9 cellular contexts compared by ENCODE assay signal in genomic region chr2:105344704-105345345, GRCh38. TPM values are rescaled to one million over a fixed set of nuclear protein-coding genes. Genes with fewer than 3 reads are reported as not detected.
A peak's percentile ranks its signal among the peaks of the same experiment; 100 is the strongest.
DNase-seq lines count a peak whose midpoint lies in the region; ATAC-seq and TF ChIP-seq lines count a peak whose summit lies in the region.
"Had no signal": no experiment of that assay in that cellular context is flagged by ENCODE, and none has a peak within 500 bp of the region (broad histone marks: within the 10 kb centered on the region; RNA-seq: fewer than 3 reads in every experiment).

No MANE protein-coding gene starts in this region.

- DNase-seq in AG04449 (ENCODE audit: low read depth, low spot score) (no peak), GM23338 (ENCODE audit: low spot score) (peak; percentile 49), SK-N-SH (peak; percentile 27), left ventricle myocardium inferior (no peak)
- DNase-seq in activated CD4-positive, alpha-beta T cell treated with anti-CD3 and anti-CD28 coated beads for 4 hours, result no peak

- no peaks in the 10 kb centered on the region for H3K27me3 Mint-ChIP-seq in GM23338 (ENCODE audit: insufficient read depth, low read depth, poor library complexity)

- no peaks in the 10 kb centered on the region for H3K9me2 ChIP-seq in GM23338 (ENCODE audit: insufficient read depth)
- H3K9me2 ChIP-seq in SK-N-SH, result no peaks in the 10 kb centered on the region

- no peaks in the 10 kb centered on the region for H3K9me3 Mint-ChIP-seq in GM23338

- TF ChIP-seq CTCF in AG04449 (IDR thresholded peaks at IDR 0.05; ENCODE audit: insufficient read depth, low read length, missing control alignments), result peak; percentile 15
- peak; percentile 19 to 51; a peak in 3 of 4 replicates for TF ChIP-seq CTCF in GM23338 (conservative IDR thresholded peaks at IDR 0.05; ENCODE audit: low read depth in 2 of 2)
- peak; percentile 64 for TF ChIP-seq CTCF in SK-N-SH (IDR thresholded peaks at IDR 0.05)
- peak; percentile 56 for TF ChIP-seq CTCF in left ventricle myocardium inferior (IDR thresholded peaks at IDR 0.05; ENCODE audit: borderline replicate concordance)

- TF ChIP-seq EP300 in SK-N-SH (IDR thresholded peaks at IDR 0.05; ENCODE audit: borderline replicate concordance in 1 of 2, low read depth in 1 of 2, low read length in 1 of 2), result no peak

- H3K79me2 ChIP-seq in GM23338 (replicated peaks; ENCODE audit: insufficient read depth), result peaks cover 19% of the 10 kb centered on the region
- H3K79me2 ChIP-seq in SK-N-SH (ENCODE audit: insufficient read depth), result peaks cover 21% of the 10 kb centered on the region

- H3K4me3 ChIP-seq in AG04449 (ENCODE audit: low read depth, low read length) (no peak overlapping the region), GM23338 (no peak overlapping the region), SK-N-SH (ENCODE audit: low read depth in 2 of 2, low read length in 1 of 2) (no peak overlapping the region), left ventricle myocardium inferior (no peak overlapping the region)
- H3K4me3 ChIP-seq: lung had no signal

- H3K36me3 Mint-ChIP-seq in GM23338 (ENCODE audit: low read depth), result peaks cover 54% of the 10 kb centered on the region

- H3K9ac ChIP-seq in SK-N-SH, result no peak overlapping the region

- H3K27ac ChIP-seq in GM23338 (ENCODE audit: low read depth) (no peak overlapping the region), SK-N-SH (ENCODE audit: low read depth in 2 of 2, low read length in 1 of 2) (no peak overlapping the region), left ventricle myocardium inferior (replicated peaks) (no peak overlapping the region)

- H3K4me3 Mint-ChIP-seq in GM23338, result no peak overlapping the region

- intact Hi-C loops in left ventricle myocardium inferior (cut with micrococcal nuclease), result no loop called here

- H3K4me2 ChIP-seq in GM23338, result no peak overlapping the region
- no peak overlapping the region for H3K4me2 ChIP-seq in SK-N-SH

- no peak overlapping the region for H3K27ac Mint-ChIP-seq in GM23338

- H3F3A ChIP-seq in GM23338 (replicated peaks; ENCODE audit: low read depth) (no peaks in the 10 kb centered on the region), SK-N-SH (replicated peaks; ENCODE audit: insufficient read depth) (peaks cover 8% of the 10 kb centered on the region)

- H3K27me3 ChIP-seq in GM23338 (ENCODE audit: insufficient read depth), result no peaks in the 10 kb centered on the region
- no peaks in the 10 kb centered on the region for H3K27me3 ChIP-seq in SK-N-SH (ENCODE audit: insufficient read depth)
- no peaks in the 10 kb centered on the region for H3K27me3 ChIP-seq in left ventricle myocardium inferior (ENCODE audit: low read depth)

- peak; percentile 51 for TF ChIP-seq RAD21 in SK-N-SH (IDR thresholded peaks at IDR 0.05; ENCODE audit: low read length)

- no peak for ATAC-seq in GM23338
- no peak for ATAC-seq in HG03439 (IDR thresholded peaks at IDR 0.05; ENCODE audit: unreplicated experiment)
- no peak for ATAC-seq in GM19395 (IDR thresholded peaks at IDR 0.05; ENCODE audit: unreplicated experiment)
- no peak for ATAC-seq in HG03280 (IDR thresholded peaks at IDR 0.05; ENCODE audit: unreplicated experiment)

- H3K9me3 ChIP-seq in SK-N-SH (no peaks in the 10 kb centered on the region), left ventricle myocardium inferior (replicated peaks) (no peaks in the 10 kb centered on the region)

- H3K4me1 ChIP-seq in GM23338 (ENCODE audit: insufficient read depth) (no peaks in the 10 kb centered on the region), SK-N-SH (ENCODE audit: control insufficient read depth in 1 of 2, insufficient read depth in 2 of 2, low read depth in 1 of 2, low read length in 1 of 2) (no peaks in the 10 kb centered on the region), left ventricle myocardium inferior (peaks cover 4% of the 10 kb centered on the region)

- CTCF ChIA-PET in AG04449 (lab: Yijun Ruan, JAX) (interaction anchor here (0.8 to 16.0 kb wide), 31 partner anchors 11 to 563 kb away, joined by 3 to 476 read pairs (median 3); partner anchors contain the start of gene TGFBRAP1), SK-N-SH (lab: Yijun Ruan, JAX) (interaction anchor here (0.7 to 3.5 kb wide), 13 partner anchors 16 to 375 kb away, joined by 3 to 11 read pairs (median 4); partner anchors contain the start of gene TGFBRAP1)

- POLR2A ChIA-PET in AG04449 (lab: Yijun Ruan, JAX), result no interaction called here
- POLR2A ChIA-PET in SK-N-SH (lab: Yijun Ruan, JAX), result no interaction called here

- no peaks in the 10 kb centered on the region for H3K4me1 Mint-ChIP-seq in GM23338

- H2AFZ ChIP-seq in GM23338 (no peak overlapping the region), SK-N-SH (ENCODE audit: low read depth) (no peak overlapping the region)

- H4K20me1 ChIP-seq in GM23338 (replicated peaks; ENCODE audit: insufficient read depth) (0 out of 2 replicates have a peak, but pooled peaks cover 10% of the 10 kb centered on the region), SK-N-SH (ENCODE audit: insufficient read depth) (no peaks in the 10 kb centered on the region)

- WGBS in SK-N-SH (ENCODE audit: low lambda C conversion rate), result 77% methylated on average over 4 of the region's 4 CpGs

- peaks cover 65% of the 10 kb centered on the region for H3K36me3 ChIP-seq in GM23338 (ENCODE audit: insufficient read depth)
- H3K36me3 ChIP-seq in SK-N-SH (replicated peaks in 1 of 2; ENCODE audit: control insufficient read depth in 1 of 2, insufficient read depth in 2 of 2, low read length in 1 of 2), result peaks cover 70 to 92% of the 10 kb centered on the region in 2 experiments
- peaks cover 92% of the 10 kb centered on the region for H3K36me3 ChIP-seq in left ventricle myocardium inferior

TF ChIP-seq in SK-N-SH, 30 proteins besides CTCF, POLR2A, EP300 and RAD21 (continues in another document):
- TF ChIP-seq TCF12 (IDR thresholded peaks at IDR 0.05) (no peak), RXRA (IDR thresholded peaks at IDR 0.05; ENCODE audit: borderline replicate concordance, low read depth) (no peak), NFIC (IDR thresholded peaks at IDR 0.05; ENCODE audit: borderline replicate concordance) (no peak), FOSL2 (IDR thresholded peaks at IDR 0.05; ENCODE audit: borderline replicate concordance, low read depth) (no peak), CHD2 (IDR thresholded peaks at IDR 0.05; ENCODE audit: low read length, partially characterized antibody) (no peak), TAF1 (IDR thresholded peaks at IDR 0.05; ENCODE audit: borderline replicate concordance, low read depth, low read length) (no peak), MEF2A (IDR thresholded peaks at IDR 0.05; ENCODE audit: borderline replicate concordance, low read depth) (no peak), SMC3 (IDR thresholded peaks at IDR 0.05; ENCODE audit: low read depth, low read length) (no peak), YY1 (IDR thresholded peaks at IDR 0.05; ENCODE audit: low read depth) (no peak), FOXJ3 (CRISPR knock-in tag; IDR thresholded peaks at IDR 0.05) (no peak)
- TF ChIP-seq, protein P1, sequence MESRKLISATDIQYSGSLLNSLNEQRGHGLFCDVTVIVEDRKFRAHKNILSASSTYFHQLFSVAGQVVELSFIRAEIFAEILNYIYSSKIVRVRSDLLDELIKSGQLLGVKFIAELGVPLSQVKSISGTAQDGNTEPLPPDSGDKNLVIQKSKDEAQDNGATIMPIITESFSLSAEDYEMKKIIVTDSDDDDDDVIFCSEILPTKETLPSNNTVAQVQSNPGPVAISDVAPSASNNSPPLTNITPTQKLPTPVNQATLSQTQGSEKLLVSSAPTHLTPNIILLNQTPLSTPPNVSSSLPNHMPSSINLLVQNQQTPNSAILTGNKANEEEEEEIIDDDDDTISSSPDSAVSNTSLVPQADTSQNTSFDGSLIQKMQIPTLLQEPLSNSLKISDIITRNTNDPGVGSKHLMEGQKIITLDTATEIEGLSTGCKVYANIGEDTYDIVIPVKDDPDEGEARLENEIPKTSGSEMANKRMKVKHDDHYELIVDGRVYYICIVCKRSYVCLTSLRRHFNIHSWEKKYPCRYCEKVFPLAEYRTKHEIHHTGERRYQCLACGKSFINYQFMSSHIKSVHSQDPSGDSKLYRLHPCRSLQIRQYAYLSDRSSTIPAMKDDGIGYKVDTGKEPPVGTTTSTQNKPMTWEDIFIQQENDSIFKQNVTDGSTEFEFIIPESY (IDR thresholded peaks at IDR 0.05; ENCODE audit: borderline replicate concordance, low read depth), result no peak
- TF ChIP-seq, protein P2, sequence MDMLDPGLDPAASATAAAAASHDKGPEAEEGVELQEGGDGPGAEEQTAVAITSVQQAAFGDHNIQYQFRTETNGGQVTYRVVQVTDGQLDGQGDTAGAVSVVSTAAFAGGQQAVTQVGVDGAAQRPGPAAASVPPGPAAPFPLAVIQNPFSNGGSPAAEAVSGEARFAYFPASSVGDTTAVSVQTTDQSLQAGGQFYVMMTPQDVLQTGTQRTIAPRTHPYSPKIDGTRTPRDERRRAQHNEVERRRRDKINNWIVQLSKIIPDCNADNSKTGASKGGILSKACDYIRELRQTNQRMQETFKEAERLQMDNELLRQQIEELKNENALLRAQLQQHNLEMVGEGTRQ (IDR thresholded peaks at IDR 0.05; ENCODE audit: borderline replicate concordance, low read depth, low read length), result no peak

RNA-seq across cellular contexts. Expression of gene C2orf49, which starts 7.5 kb away (rescaled TPM):
- total RNA-seq in GM23338 (2014; rRNA removed; shearing (Covaris generic)), result 19.6 and 26.0 TPM in 2 replicates
- polyA plus RNA-seq in GM23338 (2016; fragmentation: Nextera tagmentation; extraction: Ambion mirVana) (33.8 and 34.7 TPM in 2 replicates), SK-N-SH (2012; rRNA removed) (7.6 and 8.5 TPM in 2 replicates)
- polyA plus RNA-seq in SK-N-SH (2012; cell fraction: cytosol; rRNA removed), result 10.4 and 14.9 TPM in 2 replicates
- polyA plus RNA-seq in SK-N-SH (2012; cell fraction: nucleus; rRNA removed), result 3.8 and 7.8 TPM in 2 replicates
- total RNA-seq in left ventricle myocardium inferior, result 22.7 TPM

RNA-seq across cellular contexts. Expression of gene TGFBRAP1, which starts 15.3 kb away (rescaled TPM):
- 21.2 and 23.5 TPM in 2 replicates for total RNA-seq in GM23338 (2014; rRNA removed; shearing (Covaris generic))
- 6.3 and 8.2 TPM in 2 replicates for polyA plus RNA-seq in GM23338 (2016; fragmentation: Nextera tagmentation; extraction: Ambion mirVana)
- 5.7 and 6.6 TPM in 2 replicates for polyA plus RNA-seq in SK-N-SH (2012; rRNA removed)
- 5.2 and 6.4 TPM in 2 replicates for polyA plus RNA-seq in SK-N-SH (2012; cell fraction: cytosol; rRNA removed)
- polyA plus RNA-seq in SK-N-SH (2012; cell fraction: nucleus; rRNA removed), result 8.1 and 8.7 TPM in 2 replicates
- 9.7 TPM for total RNA-seq in left ventricle myocardium inferior

RNA-seq across cellular contexts. Expression of gene FHL2, which starts 54.0 kb away (rescaled TPM):
- total RNA-seq in GM23338 (2014; rRNA removed; shearing (Covaris generic)), result 30.9 and 35.7 TPM in 2 replicates
- polyA plus RNA-seq in GM23338 (2016; fragmentation: Nextera tagmentation; extraction: Ambion mirVana) (27.2 and 29.0 TPM in 2 replicates), SK-N-SH (2012; rRNA removed) (31.7 and 33.1 TPM in 2 replicates)
- 25.7 and 28.6 TPM in 2 replicates for polyA plus RNA-seq in SK-N-SH (2012; cell fraction: cytosol; rRNA removed)
- polyA plus RNA-seq in SK-N-SH (2012; cell fraction: nucleus; rRNA removed), result 23.6 and 27.0 TPM in 2 replicates
- 2,742 TPM for total RNA-seq in left ventricle myocardium inferior

Comparison
In these comparisons a context has a peak if more than half of its experiments do, and no peak if none do; other contexts are left out.
1. DNase-seq: peak in GM23338 (single experiment) and SK-N-SH (single experiment); none in AG04449 (single experiment), left ventricle myocardium inferior (single experiment) and activated CD4-positive, alpha-beta T cell treated with anti-CD3 and anti-CD28 coated beads for 4 hours (0 of 2).
2. RNA of gene FHL2, which starts 54.0 kb away (total RNA-seq): 2,742 TPM in left ventricle myocardium inferior (single experiment); 30.9 to 35.7 TPM in GM23338; every median in the first group is over 10 times any median in the second.
3. Peak in every context shown above with its lines, with median percentiles within 50 percentile points of each other: CTCF ChIP-seq.